ENCODE assay signal across 21 cellular contexts in genomic region chr17:53912117-53912516, GRCh38.
"Had no signal": no experiment of that assay in that cellular context is flagged by ENCODE, and none has a peak within 500 bp of the region (broad histone marks: within the 10 kb centered on the region; RNA-seq: fewer than 3 reads in every experiment).

No MANE protein-coding gene starts in this region.

- H3K4me3 ChIP-seq: lower lobe of right lung, prostate gland, sigmoid colon, thoracic aorta, tibial nerve, upper lobe of left lung had no signal

- DNase-seq: cortex of kidney; effector memory CD8-positive, alpha-beta T cell; left ventricle myocardium superior; lower lobe of right lung; naive thymus-derived CD8-positive, alpha-beta T cell; nephron progenitor cell; nucleus accumbens; right cardiac atrium; sigmoid colon; stimulated activated CD4-positive, alpha-beta T cell treated with anti-CD3 and anti-CD28 coated beads, Interleukin-2, amount 100 ng/mL, for 24 hours; stimulated activated CD4-positive, alpha-beta T cell treated with anti-CD3 and anti-CD28 coated beads, Interleukin-4, amount 100 ng/mL, for 24 hours; stimulated activated naive CD4-positive, alpha-beta T cell treated with Interleukin-2 at 50 U/mL for 16 hours; substantia nigra; upper lobe of left lung had no signal

- H3K9me3 ChIP-seq: lower lobe of right lung, prostate gland, sigmoid colon, thoracic aorta, tibial nerve, upper lobe of left lung had no signal

- H3K36me3 ChIP-seq: lower lobe of right lung, prostate gland, sigmoid colon, thoracic aorta, tibial nerve, upper lobe of left lung had no signal

- H3K27me3 ChIP-seq: sigmoid colon, tibial nerve, upper lobe of left lung had no signal

- H3K4me1 ChIP-seq: lower lobe of right lung, prostate gland, sigmoid colon, tibial nerve, upper lobe of left lung had no signal

- FAIRE-seq: frontal cortex, keratinocyte, urothelium cell line had no signal

- ATAC-seq: effector memory CD8-positive, alpha-beta T cell; left ventricle myocardium superior; lower lobe of right lung; naive thymus-derived CD8-positive, alpha-beta T cell; right cardiac atrium; stimulated activated effector memory CD8-positive, alpha-beta T cell treated with anti-CD3 and anti-CD28 coated beads, Interleukin-12 subunit alpha, Interleukin-12 subunit beta, amount 100 ng/mL, for 72 hours had no signal

- H3K27ac ChIP-seq: lower lobe of right lung, prostate gland, sigmoid colon, thoracic aorta, tibial nerve, upper lobe of left lung had no signal
